22 cellular contexts compared by ENCODE assay signal in the genomic region with DNA sequence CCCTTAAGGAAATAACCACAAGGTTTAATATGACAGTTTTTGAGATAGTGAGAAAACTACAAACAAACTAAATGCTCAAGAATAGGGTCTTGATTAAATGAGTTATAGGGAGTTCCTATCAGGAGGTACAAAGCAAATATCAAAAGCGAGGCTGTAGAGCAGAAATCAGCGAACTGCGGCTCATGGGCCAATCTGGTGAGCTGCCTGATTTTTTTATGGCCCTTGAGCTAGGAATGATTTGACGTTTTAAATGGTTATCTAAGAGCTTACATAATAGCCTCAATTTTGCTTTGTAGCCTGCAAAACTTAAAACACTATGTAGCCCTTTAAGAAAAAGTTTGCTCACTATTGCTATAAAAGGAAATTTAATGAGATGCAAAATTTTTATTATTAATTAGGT.
"Had no signal": no experiment of that assay in that cellular context is flagged by ENCODE, and none has a peak within 500 bp of the region (broad histone marks: within the 10 kb centered on the region; RNA-seq: fewer than 3 reads in every experiment).

No MANE protein-coding gene starts in this region.

- H3K36me3 ChIP-seq: right lobe of liver, suprapubic skin, tibial nerve had no signal

- H3K4me3 ChIP-seq: coronary artery, dorsolateral prefrontal cortex, right lobe of liver, SK-N-MC, smooth muscle cell, suprapubic skin, tibial nerve had no signal

- H3K9me3 ChIP-seq: right lobe of liver, suprapubic skin, tibial nerve had no signal

- H3K4me1 ChIP-seq: right lobe of liver had no signal

- H3K27ac ChIP-seq: dorsolateral prefrontal cortex, right lobe of liver, SK-N-MC had no signal

- DNase-seq: activated CD4-positive, alpha-beta T cell treated with anti-CD3 and anti-CD28 coated beads for 4 hours; activated CD4-positive, alpha-beta T cell treated with anti-CD3 and anti-CD28 coated beads, Interleukin-2, amount 50 U/mL, for 4 hours; activated naive CD4-positive, alpha-beta T cell; activated T-cell treated with anti-CD3 and anti-CD28 coated beads for 4 hours; activated T-cell treated with anti-CD3 and anti-CD28 coated beads, Interleukin-2, amount 50 U/mL, for 72 hours; anterior cingulate cortex; dorsolateral prefrontal cortex; effector memory CD4-positive, alpha-beta T cell; naive thymus-derived CD8-positive, alpha-beta T cell; posterior cingulate gyrus; right lobe of liver; stimulated activated CD4-positive, alpha-beta T cell treated with anti-CD3 and anti-CD28 coated beads, Interleukin-1b, Interleukin-23, amount 100 ng/mL, for 48 hours; stimulated activated CD4-positive, alpha-beta T cell treated with anti-CD3 and anti-CD28 coated beads, Interleukin-4, amount 100 ng/mL, for 4 hours; stimulated activated CD8-positive, alpha-beta memory T cell treated with anti-CD3 and anti-CD28 coated beads, Interleukin-4, amount 100 ng/mL, for 48 hours; stimulated activated naive B cell treated with anti-CD40 and anti-IgM and Interleukin-4, amounts not matched to agents 10 μg/mL and 1 μg/mL and 100 μg/mL, for 72 hours had no signal

- H3K27me3 ChIP-seq: dorsolateral prefrontal cortex, right lobe of liver, suprapubic skin, tibial nerve had no signal

- H3K4me2 ChIP-seq: smooth muscle cell had no signal

- H3K27me3 Mint-ChIP-seq: activated naive CD8-positive, alpha-beta T cell; naive thymus-derived CD8-positive, alpha-beta T cell had no signal

- H3K4me3 Mint-ChIP-seq: activated naive CD8-positive, alpha-beta T cell; activated T-cell treated with anti-CD3 and anti-CD28 coated beads, Interleukin-2, amount 50 U/mL, for 72 hours; mesothelial cell of epicardium; stimulated activated naive B cell treated with anti-CD40 and anti-IgM and Interleukin-4, amounts not matched to agents 10 μg/mL and 1 μg/mL and 100 μg/mL, for 72 hours had no signal

- ATAC-seq: activated T-cell treated with anti-CD3 and anti-CD28 coated beads, Interleukin-2, amount 50 U/mL, for 72 hours; naive thymus-derived CD8-positive, alpha-beta T cell; right lobe of liver; stimulated activated naive B cell treated with anti-CD40 and anti-IgM and Interleukin-4, amounts not matched to agents 10 μg/mL and 1 μg/mL and 100 μg/mL, for 72 hours had no signal

- H3K36me3 Mint-ChIP-seq: stimulated activated naive B cell treated with anti-CD40 and anti-IgM and Interleukin-4, amounts not matched to agents 10 μg/mL and 1 μg/mL and 100 μg/mL, for 72 hours had no signal

- H3K9me3 Mint-ChIP-seq: activated T-cell treated with anti-CD3 and anti-CD28 coated beads, Interleukin-2, amount 50 U/mL, for 72 hours had no signal

- H3K27ac Mint-ChIP-seq: activated T-cell treated with anti-CD3 and anti-CD28 coated beads, Interleukin-2, amount 50 U/mL, for 72 hours; stimulated activated naive B cell treated with anti-CD40 and anti-IgM and Interleukin-4, amounts not matched to agents 10 μg/mL and 1 μg/mL and 100 μg/mL, for 72 hours had no signal
